1 cellular context compared by ENCODE assay signal in the genomic region with DNA sequence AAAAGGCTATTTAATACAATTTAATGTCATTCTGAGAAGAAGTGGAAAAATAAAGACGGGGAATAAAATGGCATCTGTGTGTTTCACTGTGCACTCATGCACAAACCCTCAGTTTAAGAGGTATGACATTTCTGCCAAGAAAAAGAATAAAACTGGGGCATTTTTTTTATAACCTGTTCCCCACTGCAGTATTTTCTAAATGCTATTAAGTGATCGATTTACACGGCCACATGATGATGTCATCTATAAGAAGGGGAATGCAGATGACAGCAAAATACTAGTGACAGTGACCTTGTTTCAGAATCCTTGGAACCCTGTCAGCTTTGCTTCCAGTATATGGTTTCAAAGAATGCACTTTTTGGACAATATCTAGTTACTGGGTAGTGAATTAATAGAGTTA.
A peak's percentile ranks its signal among the peaks of the same experiment; 100 is the strongest.
TF ChIP-seq lines count a peak whose summit lies in the region.

No MANE protein-coding gene starts in this region.

TF ChIP-seq in HEK293, 187 proteins besides CTCF, POLR2A, EP300 and RAD21 (continued from another document):
- no peak for TF ChIP-seq GLI4 (tag by site-specific recombination; IDR thresholded peaks at IDR 0.05)
- TF ChIP-seq ZNF521 (tag by site-specific recombination; IDR thresholded peaks at IDR 0.05), result no peak
- no peak for TF ChIP-seq ZNF266 (tag by site-specific recombination; IDR thresholded peaks at IDR 0.05; ENCODE audit: low read depth)
- 0 out of 2 replicates have a peak, but pooled peaks have one; percentile 34 for TF ChIP-seq ZEB2 (tag by site-specific recombination; IDR thresholded peaks at IDR 0.05)
- TF ChIP-seq ZNF24 (tag by site-specific recombination; IDR thresholded peaks at IDR 0.05), result no peak
- TF ChIP-seq AEBP2 (tag by site-specific recombination; IDR thresholded peaks at IDR 0.05; ENCODE audit: borderline replicate concordance), result no peak
- no peak for TF ChIP-seq ZNF571 (tag by site-specific recombination; IDR thresholded peaks at IDR 0.05)
- TF ChIP-seq ZSCAN23 (tag by site-specific recombination; IDR thresholded peaks at IDR 0.05), result no peak
- TF ChIP-seq ZNF513 (tag by site-specific recombination; IDR thresholded peaks at IDR 0.05), result no peak
- no peak for TF ChIP-seq ZNF184 (tag by site-specific recombination; IDR thresholded peaks at IDR 0.05)
- TF ChIP-seq BCL11B (tag by site-specific recombination; IDR thresholded peaks at IDR 0.05; ENCODE audit: low read depth), result no peak
- no peak for TF ChIP-seq ZNF555 (tag by site-specific recombination; conservative IDR thresholded peaks at IDR 0.05)
- no peak for TF ChIP-seq ZBTB26 (tag by site-specific recombination; optimal IDR thresholded peaks at IDR 0.05)
- TF ChIP-seq ZNF350 (tag by site-specific recombination; IDR thresholded peaks at IDR 0.05), result no peak
- no peak for TF ChIP-seq GFI1B (tag by site-specific recombination; IDR thresholded peaks at IDR 0.05)
- no peak for TF ChIP-seq SP3 (tag by site-specific recombination; IDR thresholded peaks at IDR 0.05)
- TF ChIP-seq ZNF26 (tag by site-specific recombination; IDR thresholded peaks at IDR 0.05), result no peak
- TF ChIP-seq ZNF133 (tag by site-specific recombination; IDR thresholded peaks at IDR 0.05), result no peak
- no peak for TF ChIP-seq ZNF426 (tag by site-specific recombination; IDR thresholded peaks at IDR 0.05)
- TF ChIP-seq ZFP69B (tag by site-specific recombination; IDR thresholded peaks at IDR 0.05), result no peak
- TF ChIP-seq ZNF544 (tag by site-specific recombination; IDR thresholded peaks at IDR 0.05), result no peak
- TF ChIP-seq, protein P1, sequence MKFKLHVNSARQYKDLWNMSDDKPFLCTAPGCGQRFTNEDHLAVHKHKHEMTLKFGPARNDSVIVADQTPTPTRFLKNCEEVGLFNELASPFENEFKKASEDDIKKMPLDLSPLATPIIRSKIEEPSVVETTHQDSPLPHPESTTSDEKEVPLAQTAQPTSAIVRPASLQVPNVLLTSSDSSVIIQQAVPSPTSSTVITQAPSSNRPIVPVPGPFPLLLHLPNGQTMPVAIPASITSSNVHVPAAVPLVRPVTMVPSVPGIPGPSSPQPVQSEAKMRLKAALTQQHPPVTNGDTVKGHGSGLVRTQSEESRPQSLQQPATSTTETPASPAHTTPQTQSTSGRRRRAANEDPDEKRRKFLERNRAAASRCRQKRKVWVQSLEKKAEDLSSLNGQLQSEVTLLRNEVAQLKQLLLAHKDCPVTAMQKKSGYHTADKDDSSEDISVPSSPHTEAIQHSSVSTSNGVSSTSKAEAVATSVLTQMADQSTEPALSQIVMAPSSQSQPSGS (tag by site-specific recombination; IDR thresholded peaks at IDR 0.05; ENCODE audit: low read depth), result peak; percentile 94
- TF ChIP-seq, protein P2, sequence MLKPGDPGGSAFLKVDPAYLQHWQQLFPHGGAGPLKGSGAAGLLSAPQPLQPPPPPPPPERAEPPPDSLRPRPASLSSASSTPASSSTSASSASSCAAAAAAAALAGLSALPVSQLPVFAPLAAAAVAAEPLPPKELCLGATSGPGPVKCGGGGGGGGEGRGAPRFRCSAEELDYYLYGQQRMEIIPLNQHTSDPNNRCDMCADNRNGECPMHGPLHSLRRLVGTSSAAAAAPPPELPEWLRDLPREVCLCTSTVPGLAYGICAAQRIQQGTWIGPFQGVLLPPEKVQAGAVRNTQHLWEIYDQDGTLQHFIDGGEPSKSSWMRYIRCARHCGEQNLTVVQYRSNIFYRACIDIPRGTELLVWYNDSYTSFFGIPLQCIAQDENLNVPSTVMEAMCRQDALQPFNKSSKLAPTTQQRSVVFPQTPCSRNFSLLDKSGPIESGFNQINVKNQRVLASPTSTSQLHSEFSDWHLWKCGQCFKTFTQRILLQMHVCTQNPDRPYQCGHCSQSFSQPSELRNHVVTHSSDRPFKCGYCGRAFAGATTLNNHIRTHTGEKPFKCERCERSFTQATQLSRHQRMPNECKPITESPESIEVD (tag by site-specific recombination; IDR thresholded peaks at IDR 0.05), result peak; percentile 74
- TF ChIP-seq ZBTB21 (tag by site-specific recombination; IDR thresholded peaks at IDR 0.05), result peak; percentile 42; the same call in 1 of the 2 replicates
- no peak for TF ChIP-seq ZXDB (tag by site-specific recombination; IDR thresholded peaks at IDR 0.05)
TF ChIP-seq in HEK293: peak in this region for 4.
